Comparison of ENCODE assay signal across 19 cellular contexts in the genomic region with DNA sequence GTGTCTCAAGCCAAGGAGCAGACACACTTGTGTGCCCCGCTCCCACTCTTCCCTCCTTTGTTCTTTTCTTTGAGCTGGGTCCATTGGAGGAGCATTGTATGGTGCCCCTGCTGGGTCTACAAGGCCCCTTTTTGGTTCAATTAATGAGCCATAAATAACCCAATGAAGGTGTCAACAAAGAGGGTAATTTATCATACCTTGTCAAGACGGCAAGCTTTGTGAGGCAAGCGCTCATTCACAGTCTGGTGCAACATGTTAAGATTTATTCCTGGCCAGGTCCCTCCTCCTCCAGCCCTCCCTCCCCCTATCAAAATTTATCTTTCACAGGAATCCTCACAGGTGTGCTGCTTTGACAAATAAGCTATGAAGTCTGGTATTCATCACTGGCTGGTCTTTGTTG.
DNase-seq lines count a peak whose midpoint lies in the region; ATAC-seq, FAIRE-seq and TF ChIP-seq lines count a peak whose summit lies in the region.
"Had no signal": no experiment of that assay in that cellular context is flagged by ENCODE, and none has a peak within 500 bp of the region (broad histone marks: within the 10 kb centered on the region; RNA-seq: fewer than 3 reads in every experiment).

No MANE protein-coding gene starts in this region.

- intact Hi-C loops in pancreas (cut with DNase I) = no loop called here

- no peak for FAIRE-seq in pancreas (lab: Jason Lieb, UNC)
- FAIRE-seq: G401.6, HepG2 had no signal

- peak in 3 of 4 donors; percentile 58 to 69 (median 63) for ATAC-seq in pancreas
- ATAC-seq: HepG2 had no signal

- DNase-seq in ELF-1 (ENCODE audit: low read depth, low spot score) (peak; percentile 44), NCI-H1417 treated with DMSO at 0.1 percent for 48 hours (lab: John Stamatoyannopoulos, UW) (peak; percentile 96), NCI-H345 (lab: John Stamatoyannopoulos, UW) (peak; percentile 61), pancreas (no peak), A172 (ENCODE audit: low spot score) (no peak), HK-2 (ENCODE audit: unreplicated experiment) (no peak)
- DNase-seq in stimulated activated naive CD4-positive, alpha-beta T cell (lab: John Stamatoyannopoulos, UW) = no peak
- DNase-seq: BE2C; Calu3; CD4-positive, alpha-beta T cell; GM23248; KG1; NCI-H187 treated with DMSO at 0.1 percent for 48 hours; NCI-H526 treated with DMSO at 0.1 percent for 48 hours; PC-9; SW 1271 had no signal

- no peaks in the 10 kb centered on the region for H3K36me3 ChIP-seq in pancreas
- H3K36me3 ChIP-seq: BE2C, SJSA1 had no signal

- no peaks in the 10 kb centered on the region for H3K9me3 ChIP-seq in pancreas
- H3K9me3 ChIP-seq: BE2C, SJSA1 had no signal

- H3K27ac ChIP-seq in pancreas = no peak overlapping the region
- H3K27ac ChIP-seq: GM23248, PC-9, SJSA1 had no signal

- H3K27me3 ChIP-seq in pancreas = no peaks in the 10 kb centered on the region
- H3K27me3 ChIP-seq: BE2C, SJSA1 had no signal

- H3K4me1 ChIP-seq in pancreas = peaks cover 0 to 3% (median 0%) of the 10 kb centered on the region in 3 donors
- H3K4me1 ChIP-seq: BE2C, SJSA1 had no signal

- 47 to 62% methylated on average over 3 of the region's 3 CpGs for WGBS in pancreas, 2 donors

- no peak for TF ChIP-seq CTCF in pancreas (IDR thresholded peaks at IDR 0.05)

- no peak overlapping the region for H3K4me3 ChIP-seq in pancreas
- H3K4me3 ChIP-seq: GM23248, PC-9, SJSA1 had no signal

Comparison
In these comparisons a context has a peak if more than half of its experiments do, and no peak if none do; other contexts are left out.
1. DNase-seq: peak in ELF-1 (single experiment), NCI-H1417 treated with DMSO at 0.1 percent for 48 hours (single experiment) and NCI-H345 (single experiment); none in pancreas (0 of 6), stimulated activated naive CD4-positive, alpha-beta T cell (0 of 6), A172 (single experiment) and HK-2 (single experiment).